28 cellular contexts compared by ENCODE assay signal in genomic region chr3:126956361-126956760, GRCh38. TPM values are rescaled to one million over a fixed set of nuclear protein-coding genes. Genes with fewer than 3 reads are reported as not detected.
DNase-seq lines count a peak whose midpoint lies in the region; FAIRE-seq and TF ChIP-seq lines count a peak whose summit lies in the region.
"Had no signal": no experiment of that assay in that cellular context is flagged by ENCODE, and none has a peak within 500 bp of the region (broad histone marks: within the 10 kb centered on the region; RNA-seq: fewer than 3 reads in every experiment).

No MANE protein-coding gene starts in this region.

- DNase-seq in GM12891 (ENCODE audit: insufficient read length, low spot score), result no peak
- peak; percentile 10 for DNase-seq in epithelial cell of prostate (ENCODE audit: low read depth, low spot score)
- DNase-seq in sigmoid colon, result peak; percentile 24
- DNase-seq in NCI-H2107 (lab: John Stamatoyannopoulos, UW), result no peak
- DNase-seq in NCI-H748 (lab: John Stamatoyannopoulos, UW; ENCODE audit: unreplicated experiment), result no peak
- DNase-seq in MV-4-11 (lab: John Stamatoyannopoulos, UW), result no peak
- DNase-seq: activated CD4-positive, alpha-beta memory T cell treated with anti-CD3 and anti-CD28 coated beads, Interleukin-2, amount 10 ng/mL, durations not matched to agents 7 days and 5 days; activated CD4-positive, CD25-positive, alpha-beta regulatory T cell treated with anti-CD3 and anti-CD28 coated beads, Interleukin-2, amount 50 U/mL, for 72 hours; activated CD8-positive, alpha-beta memory T cell treated with anti-CD3 and anti-CD28 coated beads, Interleukin-2, amount 50 U/mL, for 48 hours; Caco-2; central memory CD4-positive, alpha-beta T cell; dermis blood vessel endothelial cell; DND-41; gastrocnemius medialis; Kasumi-1; NCI-H524 treated with DMSO at 0.1 percent for 48 hours; nucleus accumbens; stimulated activated naive CD8-positive, alpha-beta T cell treated with anti-CD3 and anti-CD28 coated beads, Interleukin-15, amount 100 ng/mL, for 72 hours; thyroid gland had no signal

- peak; percentile 23 for FAIRE-seq in GM12891 (lab: Jason Lieb, UNC)
- FAIRE-seq: H1, RCC 7860, TTC549 had no signal

- H3K36me3 ChIP-seq in OCI-LY3 (replicated peaks; ENCODE audit: low read depth, low read length), result peaks cover 7% of the 10 kb centered on the region
- no peaks in the 10 kb centered on the region for H3K36me3 ChIP-seq in sigmoid colon
- H3K36me3 ChIP-seq: ascending aorta, gastrocnemius medialis, left lung, SJSA1, thyroid gland had no signal

- no peak overlapping the region for H2AFZ ChIP-seq in OCI-LY3 (ENCODE audit: low read depth, low read length)
- H2AFZ ChIP-seq: hepatocyte had no signal

- no peak for TF ChIP-seq EP300 in sigmoid colon (IDR thresholded peaks at IDR 0.05)

- H3K27ac ChIP-seq in OCI-LY3 (ENCODE audit: low read length), result no peak overlapping the region
- H3K27ac ChIP-seq in epithelial cell of prostate, result peak overlapping the region; percentile 28
- H3K27ac ChIP-seq in sigmoid colon, result no peak overlapping the region
- H3K27ac ChIP-seq: ascending aorta, gastrocnemius medialis, hepatocyte, HL-60, left lung, SJSA1, thyroid gland had no signal

- H3K79me2 ChIP-seq in OCI-LY3 (ENCODE audit: low read length), result no peaks in the 10 kb centered on the region
- H3K79me2 ChIP-seq: hepatocyte had no signal

- 81 to 86% methylated on average over 8 of the region's 8 CpGs for WGBS in sigmoid colon, 2 donors

- H3K27me3 ChIP-seq in OCI-LY3 (ENCODE audit: low read depth, low read length) (peaks cover 10% of the 10 kb centered on the region; the same call in 1 of the 2 replicates), sigmoid colon (no peaks in the 10 kb centered on the region)
- H3K27me3 ChIP-seq: ascending aorta, gastrocnemius medialis, hepatocyte, left lung, SJSA1, thyroid gland had no signal

- H3K9ac ChIP-seq in OCI-LY3 (ENCODE audit: low read length), result no peak overlapping the region

- H4K20me1 ChIP-seq in OCI-LY3 (ENCODE audit: insufficient read depth, low read length), result 0 out of 2 replicates have a peak, but pooled peaks cover 3% of the 10 kb centered on the region

- TF ChIP-seq POLR2A in GM12891 (IDR thresholded peaks at IDR 0.05; ENCODE audit: low read depth, low read length), result no peak
- TF ChIP-seq POLR2A in sigmoid colon (IDR thresholded peaks at IDR 0.05), result no peak

- H3K4me2 ChIP-seq in OCI-LY3 (ENCODE audit: low read length), result peak overlapping the region; percentile 82
- H3K4me2 ChIP-seq: hepatocyte had no signal

- H3K4me1 ChIP-seq in OCI-LY3 (ENCODE audit: low read length) (peaks cover 79% of the 10 kb centered on the region), sigmoid colon (peaks cover 0 to 3% (median 2%) of the 10 kb centered on the region in 4 donors)
- H3K4me1 ChIP-seq: Caco-2 had no signal

- H3K4me3 ChIP-seq in OCI-LY3 (ENCODE audit: low read length) (no peak overlapping the region), sigmoid colon (no peak overlapping the region)
- H3K4me3 ChIP-seq: ascending aorta, gastrocnemius medialis, hepatocyte, left lung, SJSA1, thyroid gland had no signal

- TF ChIP-seq CTCF in OCI-LY3 (IDR thresholded peaks at IDR 0.05; ENCODE audit: low read depth, low read length), result no peak
- TF ChIP-seq CTCF in sigmoid colon (IDR thresholded peaks at IDR 0.05), result no peak

- intact Hi-C loops in sigmoid colon (cut with DNase I), result no loop called here

- no peaks in the 10 kb centered on the region for H3K9me3 ChIP-seq in OCI-LY3 (ENCODE audit: insufficient read depth, low read length)
- no peaks in the 10 kb centered on the region for H3K9me3 ChIP-seq in sigmoid colon
- H3K9me3 ChIP-seq: ascending aorta, Caco-2, gastrocnemius medialis, left lung, SJSA1, thyroid gland had no signal

TF ChIP-seq in GM12891, 5 proteins besides CTCF, POLR2A, EP300 and RAD21:
- no peak for TF ChIP-seq POLR2AphosphoS5 (IDR thresholded peaks at IDR 0.05; ENCODE audit: low read depth, low read length)

RNA-seq across cellular contexts. Expression of gene PLXNA1, which starts 26.6 kb away (rescaled TPM):
- polyA plus RNA-seq in GM12891 (2012; ENCODE audit: low read depth, missing spikeins), result 3.7 TPM
- 10 to 100 TPM in 2 of 4 donors, 1 to 10 TPM in 2; 7.5 to 29.6 (median 13.0) TPM for total RNA-seq in sigmoid colon
- 10 to 100 TPM in 1 of 3 donors, 1 to 10 TPM in 1, under 1 TPM in 1; 0.60 to 15.3 (median 3.5) TPM for polyA plus RNA-seq in sigmoid colon

Comparison
In these comparisons a context has a peak if more than half of its experiments do, and no peak if none do; other contexts are left out.
1. DNase-seq: peak in epithelial cell of prostate (single experiment) and sigmoid colon (single experiment); none in GM12891 (single experiment), NCI-H2107 (single experiment), NCI-H748 (single experiment) and MV-4-11 (single experiment).